ENCODE assay signal across 9 cellular contexts in genomic region chr1:237864338-237865244, GRCh38. TPM values are rescaled to one million over a fixed set of nuclear protein-coding genes. Genes with fewer than 3 reads are reported as not detected.
DNase-seq lines count a peak whose midpoint lies in the region; FAIRE-seq lines count a peak whose summit lies in the region.
"Had no signal": no experiment of that assay in that cellular context is flagged by ENCODE, and none has a peak within 500 bp of the region (broad histone marks: within the 10 kb centered on the region; RNA-seq: fewer than 3 reads in every experiment).

No MANE protein-coding gene starts in this region.

- H3K4me3 ChIP-seq in small intestine (ENCODE audit: low read depth in 1 of 2, low read length in 2 of 2): no peak overlapping the region

- peaks cover 0 to 2% of the 10 kb centered on the region in 2 donors for H3K4me1 ChIP-seq in small intestine (ENCODE audit: control insufficient read depth in 2 of 2, insufficient read depth in 1 of 2, low read depth in 1 of 2, low read length in 1 of 2)

- H3K9me3 ChIP-seq in small intestine (ENCODE audit: control insufficient read depth, low read depth): no peaks in the 10 kb centered on the region

- FAIRE-seq in small intestine (lab: Jason Lieb, UNC): no peak
- FAIRE-seq: endothelial cell of umbilical vein had no signal

- DNase-seq in SKM-1 treated with dmso at 0.1 percent for 144 hours (lab: John Stamatoyannopoulos, UW; ENCODE audit: unreplicated experiment) (peak; percentile 57), SKM-1 (lab: John Stamatoyannopoulos, UW; ENCODE audit: unreplicated experiment) (no peak), H4 (ENCODE audit: low spot score) (peak; percentile 63), NCI-H1092 (lab: John Stamatoyannopoulos, UW) (peak; percentile 14), anterior cingulate cortex (lab: John Stamatoyannopoulos, UW) (peak in 55 of 58 donors; percentile 5 to 91 (median 47)), iPS-NIHi11 (ENCODE audit: low spot score) (peak; percentile 80), small intestine (peak; percentile 67), NCI-H187 (lab: John Stamatoyannopoulos, UW) (no peak)

- H3K27ac ChIP-seq in small intestine (ENCODE audit: low read depth in 1 of 2, low read length in 1 of 2): no peak overlapping the region

- H3K36me3 ChIP-seq in small intestine (ENCODE audit: control insufficient read depth in 2 of 2, insufficient read depth in 2 of 2, low read length in 2 of 2): no peaks in the 10 kb centered on the region

- WGBS in small intestine, 3 donors: 12 to 16% (median 13%) methylated on average over 25 of the region's 25 CpGs

- H3K27me3 ChIP-seq in small intestine (ENCODE audit: control insufficient read depth in 2 of 2, insufficient read depth in 2 of 2, low read length in 2 of 2): no peaks in the 10 kb centered on the region

RNA-seq across cellular contexts. Expression of gene ZP4, which starts 26.1 kb away (rescaled TPM):
- total RNA-seq in H4 (2014; rRNA removed; shearing (Covaris generic)): not detected in 2 replicates
- not detected for polyA plus RNA-seq in small intestine
- total RNA-seq: endothelial cell of umbilical vein had no signal
- polyA plus RNA-seq: endothelial cell of umbilical vein had no signal

Comparison
In these comparisons a context has a peak if more than half of its experiments do, and no peak if none do; other contexts are left out.
1. DNase-seq: peak in SKM-1 treated with dmso at 0.1 percent for 144 hours (single experiment), H4 (single experiment), NCI-H1092 (single experiment), anterior cingulate cortex (55 of 58), iPS-NIHi11 (single experiment) and small intestine (single experiment); none in SKM-1 (single experiment) and NCI-H187 (0 of 2).